8 cellular contexts compared by ENCODE assay signal in the genomic region with DNA sequence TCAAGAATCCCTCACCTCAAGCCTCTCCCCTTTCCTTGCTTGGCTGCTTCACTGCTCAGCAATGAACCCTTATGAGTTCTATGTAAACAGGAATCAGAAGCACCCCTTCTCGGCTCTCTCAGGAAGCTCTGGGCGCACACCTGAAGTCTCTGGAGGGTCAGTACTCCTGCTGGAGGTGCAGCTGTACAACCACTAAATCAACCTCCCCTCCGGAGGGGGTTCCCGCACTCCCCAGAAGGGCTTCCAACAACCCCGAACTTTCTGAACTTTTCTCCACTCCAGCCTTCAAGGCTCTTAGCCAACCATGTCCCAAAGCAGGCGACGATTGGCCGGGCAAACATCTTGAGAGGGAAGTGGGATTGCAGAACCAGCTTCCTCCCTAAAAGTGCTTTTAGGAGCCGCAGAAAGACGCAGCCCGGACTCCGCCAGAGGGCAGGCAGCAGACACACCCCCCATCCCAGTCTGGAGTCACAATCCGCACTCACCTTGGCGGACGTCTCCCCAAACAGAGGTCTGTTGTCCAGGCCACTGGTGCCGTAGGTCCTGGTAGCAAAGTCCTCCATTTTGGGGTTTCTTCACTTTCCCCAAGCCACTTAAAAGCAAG. TPM values are rescaled to one million over a fixed set of nuclear protein-coding genes. Genes with fewer than 3 reads are reported as not detected.
A peak's percentile ranks its signal among the peaks of the same experiment; 100 is the strongest.
DNase-seq lines count a peak whose midpoint lies in the region; ATAC-seq and TF ChIP-seq lines count a peak whose summit lies in the region.

No MANE protein-coding gene starts in this region.

- no peak for ATAC-seq in GM19463 (IDR thresholded peaks at IDR 0.05; ENCODE audit: unreplicated experiment)

- H3K4me2 ChIP-seq in OCI-LY3 (ENCODE audit: low read length): peak overlapping the region; percentile 95

- peaks cover 28% of the 10 kb centered on the region for H3K27me3 ChIP-seq in OCI-LY3 (ENCODE audit: low read depth, low read length)
- H3K27me3 ChIP-seq in left ventricle myocardium inferior (ENCODE audit: low read depth): peaks cover 13% of the 10 kb centered on the region

- peak; percentile 79 for DNase-seq in GM03348 (ENCODE audit: low spot score)
- no peak for DNase-seq in HFF-Myc (ENCODE audit: extremely low read depth, low read depth)
- DNase-seq in amniotic epithelial cell (ENCODE audit: low read depth): peak; percentile 27
- DNase-seq in left ventricle myocardium inferior: peak; percentile 55
- peak; percentile 65 for DNase-seq in pons (ENCODE audit: low spot score)
- DNase-seq in NCI-H2107 (lab: John Stamatoyannopoulos, UW): no peak

- intact Hi-C loops in left ventricle myocardium inferior (cut with micrococcal nuclease): no loop called here

- peaks cover 54% of the 10 kb centered on the region for H3K79me2 ChIP-seq in OCI-LY3 (ENCODE audit: low read length)

- TF ChIP-seq CTCF in HFF-Myc (IDR thresholded peaks at IDR 0.05; ENCODE audit: low read depth, low read length, missing control alignments) (no peak), OCI-LY3 (IDR thresholded peaks at IDR 0.05; ENCODE audit: low read depth, low read length) (no peak), left ventricle myocardium inferior (IDR thresholded peaks at IDR 0.05; ENCODE audit: borderline replicate concordance) (no peak)

- H2AFZ ChIP-seq in OCI-LY3 (ENCODE audit: low read depth, low read length): no peak overlapping the region

- H3K4me3 ChIP-seq in HFF-Myc (replicated peaks; ENCODE audit: low read depth, low read length) (peak overlapping the region; percentile 87), OCI-LY3 (ENCODE audit: low read length) (peak overlapping the region; percentile 81), left ventricle myocardium inferior (peak overlapping the region; percentile 95)

- peak overlapping the region; percentile 99 for H3K9ac ChIP-seq in OCI-LY3 (ENCODE audit: low read length)

- peak overlapping the region; percentile 99 for H3K27ac ChIP-seq in OCI-LY3 (ENCODE audit: low read length)
- peak overlapping the region; percentile 91 for H3K27ac ChIP-seq in left ventricle myocardium inferior (replicated peaks)

- H3K9me3 ChIP-seq in OCI-LY3 (ENCODE audit: insufficient read depth, low read length): no peaks in the 10 kb centered on the region
- no peaks in the 10 kb centered on the region for H3K9me3 ChIP-seq in left ventricle myocardium inferior (replicated peaks)

- H3K4me1 ChIP-seq in OCI-LY3 (ENCODE audit: low read length) (peaks cover 45% of the 10 kb centered on the region), left ventricle myocardium inferior (peaks cover 55% of the 10 kb centered on the region)

- H3K36me3 ChIP-seq in OCI-LY3 (replicated peaks; ENCODE audit: low read depth, low read length): peaks cover 36% of the 10 kb centered on the region
- H3K36me3 ChIP-seq in left ventricle myocardium inferior: no peaks in the 10 kb centered on the region

- peaks cover 27% of the 10 kb centered on the region for H4K20me1 ChIP-seq in OCI-LY3 (ENCODE audit: insufficient read depth, low read length)

RNA-seq across cellular contexts. Expression of a gene that starts 0.5 kb away (rescaled TPM):
- 4.4 TPM for total RNA-seq in left ventricle myocardium inferior

Comparison
In these comparisons a context has a peak if more than half of its experiments do, and no peak if none do; other contexts are left out.
1. DNase-seq: peak in GM03348 (single experiment), amniotic epithelial cell (single experiment), left ventricle myocardium inferior (single experiment) and pons (single experiment); none in HFF-Myc (single experiment) and NCI-H2107 (single experiment).
2. Peak in every context shown above with its lines, with median percentiles within 50 percentile points of each other: H3K4me3 ChIP-seq.